In genomic region chr17:78893684-78894083, GRCh38 we compare ENCODE assay signal across 27 cellular contexts. TPM values are rescaled to one million over a fixed set of nuclear protein-coding genes. Genes with fewer than 3 reads are reported as not detected.
DNase-seq lines count a peak whose midpoint lies in the region; ATAC-seq and TF ChIP-seq lines count a peak whose summit lies in the region.
"Had no signal": no experiment of that assay in that cellular context is flagged by ENCODE, and none has a peak within 500 bp of the region (broad histone marks: within the 10 kb centered on the region; RNA-seq: fewer than 3 reads in every experiment).

No MANE protein-coding gene starts in this region.

- H2BK5ac ChIP-seq in H9 (ENCODE audit: insufficient read length, low read length) = no peak overlapping the region

- H3K9me3 ChIP-seq in H9 (ENCODE audit: control insufficient read depth, low read depth, low read length) (no peaks in the 10 kb centered on the region), gastroesophageal sphincter (no peaks in the 10 kb centered on the region), WERI-Rb-1 (ENCODE audit: severe bottlenecking) (no peaks in the 10 kb centered on the region)
- H3K9me3 ChIP-seq: lower lobe of right lung, prostate gland, thoracic aorta had no signal

- no peak overlapping the region for H2AFZ ChIP-seq in H9 (ENCODE audit: low read length)
- H2AFZ ChIP-seq: neural progenitor cell had no signal

- no peak overlapping the region for H3K56ac ChIP-seq in H9 (ENCODE audit: insufficient read length, low read depth, low read length)

- no CpG with 5 or more reads among the region's 4 CpGs for WGBS in H9 (ENCODE audit: extremely low coverage, insufficient read length, low lambda C conversion rate)
- 13 to 17% methylated on average over 2 to 3 of the region's 4 CpGs for WGBS in gastroesophageal sphincter (ENCODE audit: low coverage in 1 of 2), 2 donors

- no peak overlapping the region for H2BK120ac ChIP-seq in H9 (ENCODE audit: low read depth, low read length, poor library complexity, severe bottlenecking)

- TF ChIP-seq EP300 in gastroesophageal sphincter (IDR thresholded peaks at IDR 0.05) = no peak

- no peak overlapping the region for H4K91ac ChIP-seq in H9 (ENCODE audit: insufficient read length, low read depth, low read length)

- H3K27me3 Mint-ChIP-seq in H9 (ENCODE audit: low read depth) (no peaks in the 10 kb centered on the region), chondrocyte (ENCODE audit: low read depth) (no peaks in the 10 kb centered on the region)
- H3K27me3 Mint-ChIP-seq: activated B cell treated with CpG ODN at 0.5 μM for 24 hours had no signal

- H3K4me1 Mint-ChIP-seq in H9 (peaks cover 5 to 25% of the 10 kb centered on the region in 2 experiments; a peak in 3 of 4 replicates), chondrocyte (ENCODE audit: low read depth) (peaks cover 43% of the 10 kb centered on the region)

- H3K27ac Mint-ChIP-seq in H9 (peak overlapping the region in 2 of 3 experiments; percentile 22 to 59; a peak in 1 of 7 replicates), chondrocyte (ENCODE audit: unreplicated experiment) (peak overlapping the region; percentile 11)
- H3K27ac Mint-ChIP-seq: activated naive CD4-positive, alpha-beta T cell treated with anti-CD3 and anti-CD28 coated beads, Interleukin-2, amount 50 U/mL, for 72 hours; CD8-positive, alpha-beta T cell had no signal

- no peaks in the 10 kb centered on the region for H3K79me1 ChIP-seq in H9 (ENCODE audit: insufficient read depth, low read depth, low read length, poor library complexity, severe bottlenecking)

- H3K4me1 ChIP-seq in H9 (ENCODE audit: insufficient read depth, low read length) = no peaks in the 10 kb centered on the region
- H3K4me1 ChIP-seq in gastroesophageal sphincter = peaks cover 12 to 100% (median 74%) of the 10 kb centered on the region in 3 donors
- H3K4me1 ChIP-seq: neural progenitor cell, prostate gland had no signal

- peaks cover 0 to 6% (median 0%) of the 10 kb centered on the region in 3 experiments; a peak in 3 of 7 replicates for H3K36me3 Mint-ChIP-seq in H9 (ENCODE audit: insufficient read depth in 1 of 3, low read depth in 3 of 3)
- H3K36me3 Mint-ChIP-seq in chondrocyte (ENCODE audit: low read depth) = peaks cover 17% of the 10 kb centered on the region
- H3K36me3 Mint-ChIP-seq: activated naive CD4-positive, alpha-beta T cell treated with anti-CD3 and anti-CD28 coated beads, Interleukin-2, amount 50 U/mL, for 72 hours; CD8-positive, alpha-beta T cell; neural progenitor cell had no signal

- H4K20me1 ChIP-seq in H9 (ENCODE audit: control insufficient read depth, insufficient read depth, insufficient read length) = no peaks in the 10 kb centered on the region

- no peak for ATAC-seq in gastroesophageal sphincter
- ATAC-seq: activated naive CD4-positive, alpha-beta T cell treated with anti-CD3 and anti-CD28 coated beads, Interleukin-2, amount 50 U/mL, for 72 hours; CD8-positive, alpha-beta T cell; lower lobe of right lung; sciatic nerve had no signal

- no peak overlapping the region for H3K27ac ChIP-seq in H9 (ENCODE audit: insufficient read length, low read depth, low read length)
- peak overlapping the region; percentile 94 for H3K27ac ChIP-seq in temporal lobe (ENCODE audit: low read depth, low read length)
- peak overlapping the region in 2 of 4 donors; percentile 16 to 35 for H3K27ac ChIP-seq in gastroesophageal sphincter
- H3K27ac ChIP-seq in WERI-Rb-1 = no peak overlapping the region
- H3K27ac ChIP-seq: lower lobe of right lung, neural progenitor cell, prostate gland, thoracic aorta had no signal

- H2AK5ac ChIP-seq in H9 (ENCODE audit: insufficient read length, low read length) = no peak overlapping the region

- no peak overlapping the region for H4K5ac ChIP-seq in H9 (ENCODE audit: insufficient read length, low read depth, low read length)

- no peak overlapping the region for H3K4me2 ChIP-seq in H9 (ENCODE audit: insufficient read depth, insufficient read length, low read length)
- H3K4me2 ChIP-seq: neural progenitor cell had no signal

- DNase-seq in H9 (no peak), chondrocyte (ENCODE audit: low spot score) (no peak), medulla oblongata (ENCODE audit: extremely low spot score) (peak; percentile 83), WERI-Rb-1 (no peak), NCI-H524 (lab: John Stamatoyannopoulos, UW) (no peak)
- DNase-seq in activated CD8-positive, alpha-beta memory T cell treated with anti-CD3 and anti-CD28 coated beads, Interleukin-2, amount 50 U/mL, for 4 hours = no peak
- DNase-seq: activated B cell treated with CpG ODN at 0.5 μM for 24 hours; aorta; CD8-positive, alpha-beta T cell; dermis blood vessel endothelial cell; DMS 273 treated with DMSO at 0.1 percent for 48 hours; EL; Kasumi-1; lower lobe of right lung; NCI-H1694; NCI-H2171; NCI-H524 treated with DMSO at 0.1 percent for 48 hours; SIG-M5; stimulated activated CD4-positive, alpha-beta T cell treated with anti-CD3 and anti-CD28 coated beads, Interleukin-4, amount 100 ng/mL, for 4 hours; stimulated activated naive CD4-positive, alpha-beta T cell had no signal

- no peak for TF ChIP-seq POLR2A in gastroesophageal sphincter (IDR thresholded peaks at IDR 0.05)

- H3K4me3 ChIP-seq in gastroesophageal sphincter = no peak overlapping the region
- H3K4me3 ChIP-seq in WERI-Rb-1 (ENCODE audit: low read depth, low read length) = no peak overlapping the region
- H3K4me3 ChIP-seq: lower lobe of right lung, neural progenitor cell, prostate gland, thoracic aorta had no signal

- H3K14ac ChIP-seq in H9 (ENCODE audit: insufficient read depth, low read length) = no peak overlapping the region; the same call in 1 of the 2 replicates

- H2BK20ac ChIP-seq in H9 (ENCODE audit: low read depth, low read length, poor library complexity, severe bottlenecking) = no peak overlapping the region

- no peak overlapping the region for H3K4me3 Mint-ChIP-seq in H9
- H3K4me3 Mint-ChIP-seq in chondrocyte (ENCODE audit: unreplicated experiment) = no peak overlapping the region
- H3K4me3 Mint-ChIP-seq: activated B cell treated with CpG ODN at 0.5 μM for 24 hours; CD8-positive, alpha-beta T cell; neural progenitor cell had no signal

- H3K23me2 ChIP-seq in H9 (ENCODE audit: insufficient read length, low read depth, low read length, poor library complexity, severe bottlenecking) = no peaks in the 10 kb centered on the region

- H3K9ac ChIP-seq in H9 (ENCODE audit: extremely low read depth, insufficient read length, low read length) = no peak overlapping the region
- H3K9ac ChIP-seq: neural progenitor cell had no signal

- TF ChIP-seq CTCF in H9 (conservative IDR thresholded peaks at IDR 0.05) (no peak), chondrocyte (IDR thresholded peaks at IDR 0.05) (no peak), gastroesophageal sphincter (IDR thresholded peaks at IDR 0.05) (no peak), WERI-Rb-1 (IDR thresholded peaks at IDR 0.05; ENCODE audit: low read depth, low read length) (no peak)

- H3K9me3 Mint-ChIP-seq in H9 (no peaks in the 10 kb centered on the region; a peak in 1 of 5 replicates), chondrocyte (ENCODE audit: low read depth) (no peaks in the 10 kb centered on the region)
- H3K9me3 Mint-ChIP-seq: activated B cell treated with CpG ODN at 0.5 μM for 24 hours; activated naive CD4-positive, alpha-beta T cell treated with anti-CD3 and anti-CD28 coated beads, Interleukin-2, amount 50 U/mL, for 72 hours; CD8-positive, alpha-beta T cell; neural progenitor cell had no signal

- H3T11ph ChIP-seq in H9 (ENCODE audit: low read length) = no peak overlapping the region

- H2BK15ac ChIP-seq in H9 (ENCODE audit: low read depth, low read length) = no peak overlapping the region

- no peak overlapping the region for H2BK12ac ChIP-seq in H9 (ENCODE audit: insufficient read length, low read depth, low read length)

- 0 out of 2 replicates have a peak, but pooled peaks cover 3% of the 10 kb centered on the region for H3K79me2 ChIP-seq in H9 (ENCODE audit: insufficient read depth, low read length)

- no peak overlapping the region for H3K23ac ChIP-seq in H9 (ENCODE audit: insufficient read length, low read depth, low read length)

- no peak overlapping the region for H3K18ac ChIP-seq in H9 (ENCODE audit: insufficient read length, low read depth, low read length)

- peaks cover 0 to 12% of the 10 kb centered on the region in 2 donors for H3K36me3 ChIP-seq in gastroesophageal sphincter
- H3K36me3 ChIP-seq in WERI-Rb-1 = peaks cover 16% of the 10 kb centered on the region
- H3K36me3 ChIP-seq: lower lobe of right lung, neural progenitor cell, prostate gland had no signal

- H4K8ac ChIP-seq in H9 (replicated peaks; ENCODE audit: insufficient read length, low read depth, low read length) = no peak overlapping the region

- no peak overlapping the region for H3K4ac ChIP-seq in H9 (ENCODE audit: low read depth, low read length)

- H3K27me3 ChIP-seq in H9 (ENCODE audit: insufficient read depth, low read length) (no peaks in the 10 kb centered on the region), gastroesophageal sphincter (no peaks in the 10 kb centered on the region), WERI-Rb-1 (ENCODE audit: insufficient read depth, low read depth, severe bottlenecking) (no peaks in the 10 kb centered on the region)
- H3K27me3 ChIP-seq: neural progenitor cell had no signal

RNA-seq across cellular contexts. Expression of gene CEP295NL, which starts 9.3 kb away (rescaled TPM):
- total RNA-seq in H9 (2021) (0.42 and 0.66 TPM in 2 replicates), chondrocyte (0.67 to 2.3 TPM (median 1.3 TPM) in 3 replicates), temporal lobe (1.7 TPM), gastroesophageal sphincter (1 to 10 TPM; 1.6 to 9.0 (median 3.8) TPM)

RNA-seq across cellular contexts. Expression of gene TIMP2, which starts 31.5 kb away (rescaled TPM):
- 29.0 and 30.3 TPM in 2 replicates for total RNA-seq in H9 (2021)
- 429 to 540 TPM (median 535 TPM) in 3 replicates for total RNA-seq in chondrocyte
- 70.6 TPM for total RNA-seq in temporal lobe
- 100 to 1,000 TPM; 172 to 315 (median 211) TPM for total RNA-seq in gastroesophageal sphincter

RNA-seq across cellular contexts. Expression of gene USP36, which starts 53.1 kb away (rescaled TPM):
- total RNA-seq in H9 (2021) (101 and 106 TPM in 2 replicates), chondrocyte (45.1 to 51.2 TPM (median 49.6 TPM) in 3 replicates), temporal lobe (17.9 TPM), gastroesophageal sphincter (10 to 100 TPM; 26.6 to 44.0 (median 34.6) TPM)
